15 cellular contexts compared by ENCODE assay signal in the genomic region with DNA sequence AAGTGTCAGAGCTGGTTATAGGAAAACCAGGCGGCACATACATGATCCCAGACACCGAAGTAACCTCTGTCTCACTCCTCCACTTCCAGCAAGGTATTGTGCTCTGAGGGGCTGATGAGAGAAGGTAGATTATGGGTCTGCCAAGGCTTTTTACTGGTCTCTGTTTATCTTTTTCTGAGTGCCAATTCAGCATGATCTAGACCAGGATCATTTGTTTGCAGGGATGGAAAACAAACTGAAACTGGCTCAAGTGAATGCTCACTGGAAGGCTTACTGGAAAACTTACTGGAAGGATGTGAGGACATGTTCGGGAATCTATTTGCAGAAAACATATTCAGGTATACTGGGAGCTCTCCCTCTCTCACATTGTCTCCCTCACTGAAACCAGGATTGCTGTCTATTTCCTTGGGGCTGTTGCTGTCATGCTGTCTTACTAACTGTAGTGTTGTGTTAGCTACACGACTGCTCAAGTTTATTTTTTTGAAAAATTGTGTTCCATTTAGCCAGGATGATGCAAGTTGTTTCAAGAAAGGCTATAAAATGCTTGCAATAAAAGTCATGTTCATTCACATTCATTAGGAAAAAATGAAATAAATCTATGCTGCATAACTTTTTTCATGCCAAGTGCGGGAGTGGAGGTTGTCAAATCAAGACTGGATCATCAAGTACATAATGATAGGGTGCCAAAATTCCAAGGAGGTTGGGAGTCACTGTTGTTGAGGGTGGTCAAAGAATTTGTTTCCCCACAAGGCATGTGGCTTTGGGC. TPM values are rescaled to one million over a fixed set of nuclear protein-coding genes. Genes with fewer than 3 reads are reported as not detected.
DNase-seq lines count a peak whose midpoint lies in the region; ATAC-seq and TF ChIP-seq lines count a peak whose summit lies in the region.
"Had no signal": no experiment of that assay in that cellular context is flagged by ENCODE, and none has a peak within 500 bp of the region (broad histone marks: within the 10 kb centered on the region; RNA-seq: fewer than 3 reads in every experiment).

No MANE protein-coding gene starts in this region.

- peaks cover 4% of the 10 kb centered on the region for H3K27me3 Mint-ChIP-seq in nephron progenitor cell (ENCODE audit: low read depth, poor library complexity)

- peak; percentile 46 for DNase-seq in AG04449 (ENCODE audit: low read depth, low spot score)
- peak; percentile 92 for DNase-seq in M059J (ENCODE audit: low read depth)
- DNase-seq in coronary artery (ENCODE audit: low spot score) = no peak
- DNase-seq in nephron progenitor cell = no peak
- no peak for DNase-seq in NCI-H2196 (lab: John Stamatoyannopoulos, UW; ENCODE audit: unreplicated experiment)
- no peak for DNase-seq in GM19238 (ENCODE audit: insufficient read length, low spot score)
- DNase-seq in testis = no peak
- DNase-seq: activated CD4-positive, alpha-beta memory T cell treated with anti-CD3 and anti-CD28 coated beads, Interleukin-2, amount 10 ng/mL, durations not matched to agents 7 days and 5 days; activated naive CD4-positive, alpha-beta T cell treated with anti-CD3 and anti-CD28 coated beads, Interleukin-2, amount 50 U/mL, for 16 hours; dorsolateral prefrontal cortex; GDM1; H9; T-helper 17 cell had no signal

- no peaks in the 10 kb centered on the region for H3K36me3 ChIP-seq in testis (ENCODE audit: low read depth, missing control alignments)

- no peak overlapping the region for H3K27ac ChIP-seq in coronary artery
- peak overlapping the region in 1 of 2 donors; percentile 31 for H3K27ac ChIP-seq in testis

- no peaks in the 10 kb centered on the region for H3K27me3 ChIP-seq in testis
- H3K27me3 ChIP-seq: dorsolateral prefrontal cortex had no signal

- no peak for TF ChIP-seq POLR2A in testis (IDR thresholded peaks at IDR 0.05)

- no peaks in the 10 kb centered on the region for H3K9me3 ChIP-seq in testis

- no peaks in the 10 kb centered on the region for H3K36me3 Mint-ChIP-seq in nephron progenitor cell (ENCODE audit: low read depth)

- peaks cover 13% of the 10 kb centered on the region for H3K4me1 Mint-ChIP-seq in nephron progenitor cell
- H3K4me1 Mint-ChIP-seq: activated CD4-positive, alpha-beta memory T cell treated with anti-CD3 and anti-CD28 coated beads, Interleukin-2, amount 10 ng/mL, durations not matched to agents 7 days and 5 days; H9; T-helper 17 cell had no signal

- TF ChIP-seq CTCF in AG04449 (IDR thresholded peaks at IDR 0.05; ENCODE audit: insufficient read depth, low read length, missing control alignments) (no peak), coronary artery (IDR thresholded peaks at IDR 0.05) (no peak), nephron progenitor cell (IDR thresholded peaks at IDR 0.05) (no peak), testis (IDR thresholded peaks at IDR 0.05) (no peak)

- WGBS in testis, 2 donors = 74 to 76% methylated on average over 5 of the region's 5 CpGs

- intact Hi-C loops in testis (cut with DNase I; ENCODE audit: low total_unique reads) = no loop called here

- H3K4me1 ChIP-seq in testis = no peaks in the 10 kb centered on the region

- no peak overlapping the region for H3K4me3 Mint-ChIP-seq in nephron progenitor cell
- H3K4me3 Mint-ChIP-seq: activated CD4-positive, alpha-beta memory T cell treated with anti-CD3 and anti-CD28 coated beads, Interleukin-2, amount 10 ng/mL, durations not matched to agents 7 days and 5 days; B cell; H9; T-helper 17 cell had no signal

- no peak for ATAC-seq in HG02763 (IDR thresholded peaks at IDR 0.05; ENCODE audit: unreplicated experiment)
- ATAC-seq: T-helper 17 cell had no signal

- H3K4me3 ChIP-seq in AG04449 (ENCODE audit: low read depth, low read length) (no peak overlapping the region), coronary artery (peak overlapping the region; percentile 38), testis (no peak overlapping the region)

- CTCF ChIA-PET in AG04449 (lab: Yijun Ruan, JAX) = no interaction called here

- no peaks in the 10 kb centered on the region for H3K9me3 Mint-ChIP-seq in nephron progenitor cell
- H3K9me3 Mint-ChIP-seq: activated CD4-positive, alpha-beta memory T cell treated with anti-CD3 and anti-CD28 coated beads, Interleukin-2, amount 10 ng/mL, durations not matched to agents 7 days and 5 days; H9 had no signal

- peak overlapping the region; percentile 7 for H3K27ac Mint-ChIP-seq in nephron progenitor cell
- H3K27ac Mint-ChIP-seq: activated CD4-positive, alpha-beta memory T cell treated with anti-CD3 and anti-CD28 coated beads, Interleukin-2, amount 10 ng/mL, durations not matched to agents 7 days and 5 days; B cell; H9; T-helper 17 cell had no signal

- POLR2A ChIA-PET in AG04449 (lab: Yijun Ruan, JAX) = no interaction called here

RNA-seq across cellular contexts. Expression of gene KLHL31, which starts 37.0 kb away (rescaled TPM):
- 0.05 TPM in 1 of 2 replicates, not detected in the other for total RNA-seq in M059J (2014; rRNA removed; shearing (Covaris generic))
- 1 to 10 TPM; 1.4 to 2.0 TPM for total RNA-seq in testis
- 0.46 TPM for polyA plus RNA-seq in testis (ENCODE audit: insufficient read depth, low read depth, low replicate concordance)

Comparison
In these comparisons a context has a peak if more than half of its experiments do, and no peak if none do; other contexts are left out.
1. DNase-seq: peak in AG04449 (single experiment) and M059J (single experiment); none in coronary artery (single experiment), nephron progenitor cell (single experiment), NCI-H2196 (single experiment), GM19238 (single experiment) and testis (single experiment).